In genomic region chr12:27904-28303, GRCh38 we compare ENCODE assay signal across 2 cellular contexts. TPM values are rescaled to one million over a fixed set of nuclear protein-coding genes. Genes with fewer than 3 reads are reported as not detected.
"Had no signal": no experiment of that assay in that cellular context is flagged by ENCODE, and none has a peak within 500 bp of the region (broad histone marks: within the 10 kb centered on the region; RNA-seq: fewer than 3 reads in every experiment).

No MANE protein-coding gene starts in this region.

RNA-seq across cellular contexts. Expression of gene IQSEC3, which starts 38.7 kb away (rescaled TPM):
- total RNA-seq: G401, GM12878 had no signal
- polyA plus RNA-seq: GM12878 had no signal
